ENCODE assay signal across 9 cellular contexts in the genomic region with DNA sequence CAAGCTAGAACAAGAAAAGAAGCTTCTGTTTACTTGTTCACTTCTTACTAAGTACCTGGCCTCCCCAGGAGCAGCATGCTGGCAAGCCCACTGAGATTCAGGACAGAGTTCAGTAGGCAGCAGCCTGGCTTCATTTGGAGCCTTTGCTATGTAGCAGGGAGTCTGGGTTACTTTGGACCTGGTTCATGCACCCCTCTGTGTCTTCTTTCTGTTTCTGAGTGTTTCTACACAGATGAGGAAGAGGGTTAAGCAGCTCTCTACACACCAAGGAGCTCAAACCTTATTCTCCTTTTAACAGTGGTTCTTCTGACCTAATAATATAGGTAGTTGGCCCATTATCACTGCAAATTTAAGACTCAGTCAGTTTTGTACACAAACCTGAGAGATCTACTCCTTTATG.
DNase-seq lines count a peak whose midpoint lies in the region; ATAC-seq and TF ChIP-seq lines count a peak whose summit lies in the region.
"Had no signal": no experiment of that assay in that cellular context is flagged by ENCODE, and none has a peak within 500 bp of the region (broad histone marks: within the 10 kb centered on the region; RNA-seq: fewer than 3 reads in every experiment).

No MANE protein-coding gene starts in this region.

- ATAC-seq in GM18868 (IDR thresholded peaks at IDR 0.05; ENCODE audit: unreplicated experiment) = peak; percentile 40
- peak; percentile 33 for ATAC-seq in HG02763 (IDR thresholded peaks at IDR 0.05; ENCODE audit: unreplicated experiment)
- peak; percentile 33 for ATAC-seq in stimulated activated effector memory CD8-positive, alpha-beta T cell treated with anti-CD3 and anti-CD28 coated beads, Interleukin-12 subunit alpha, Interleukin-12 subunit beta, amount 100 ng/mL, for 72 hours

- peaks cover 60% of the 10 kb centered on the region for H3K36me3 Mint-ChIP-seq in chondrocyte (ENCODE audit: low read depth)
- peaks cover 100% of the 10 kb centered on the region for H3K36me3 Mint-ChIP-seq in stimulated activated effector memory CD8-positive, alpha-beta T cell treated with anti-CD3 and anti-CD28 coated beads, Interleukin-12 subunit alpha, Interleukin-12 subunit beta, amount 100 ng/mL, for 72 hours

- BruUV-seq in PC-9 (replicated peaks; lab: Mats Ljungman, UMichigan) = no TSS peak

- TF ChIP-seq CTCF in chondrocyte (IDR thresholded peaks at IDR 0.05) = no peak
- no peak for TF ChIP-seq CTCF in PC-9 (conservative IDR thresholded peaks at IDR 0.05)

- H3K4me3 ChIP-seq in PC-9 = no peak overlapping the region
- H3K4me3 ChIP-seq: HAP-1 had no signal

- H3F3A ChIP-seq in PC-9 (ENCODE audit: insufficient read depth, low read depth) = peaks cover 13% of the 10 kb centered on the region; the same call in 1 of the 2 replicates

- peaks cover 86% of the 10 kb centered on the region for H3K4me1 Mint-ChIP-seq in chondrocyte (ENCODE audit: low read depth)
- H3K4me1 Mint-ChIP-seq in stimulated activated effector memory CD8-positive, alpha-beta T cell treated with anti-CD3 and anti-CD28 coated beads, Interleukin-12 subunit alpha, Interleukin-12 subunit beta, amount 100 ng/mL, for 72 hours = peaks cover 76% of the 10 kb centered on the region

- DNase-seq in chondrocyte (ENCODE audit: low spot score) (no peak), PC-9 (no peak), glomerular visceral epithelial cell (ENCODE audit: extremely low spot score) (no peak), G401 (ENCODE audit: low spot score) (no peak)
- DNase-seq in stimulated activated effector memory CD8-positive, alpha-beta T cell treated with anti-CD3 and anti-CD28 coated beads, Interleukin-12 subunit alpha, Interleukin-12 subunit beta, amount 100 ng/mL, for 72 hours (ENCODE audit: low spot score in 2 of 2) = no peak
- no peak for DNase-seq in stimulated activated CD4-positive, alpha-beta T cell treated with anti-CD3 and anti-CD28 coated beads, Interleukin-2, amount 100 ng/mL, for 24 hours

- CTCF ChIA-PET in PC-9 (lab: Charles Lee) = no interaction called here

- H3K9me3 Mint-ChIP-seq in chondrocyte (ENCODE audit: low read depth) = peaks cover 3% of the 10 kb centered on the region
- H3K9me3 Mint-ChIP-seq in stimulated activated effector memory CD8-positive, alpha-beta T cell treated with anti-CD3 and anti-CD28 coated beads, Interleukin-12 subunit alpha, Interleukin-12 subunit beta, amount 100 ng/mL, for 72 hours = no peaks in the 10 kb centered on the region

- peaks cover 23% of the 10 kb centered on the region for H3K4me1 ChIP-seq in PC-9 (replicated peaks; ENCODE audit: insufficient read depth)

- H3K9me2 ChIP-seq in PC-9 (ENCODE audit: insufficient read depth) = no peaks in the 10 kb centered on the region

- H3K9me3 ChIP-seq in PC-9 (ENCODE audit: insufficient read depth, low read depth) = no peaks in the 10 kb centered on the region
- H3K9me3 ChIP-seq: HAP-1 had no signal

- H3K4me2 ChIP-seq in PC-9 = no peak overlapping the region

- peaks cover 16% of the 10 kb centered on the region; the same call in 1 of the 2 replicates for H3K36me3 ChIP-seq in PC-9 (ENCODE audit: low read depth)

- intact Hi-C loops in PC-9 (cut with micrococcal nuclease; ENCODE audit: unreplicated experiment) = no loop called here

- no peaks in the 10 kb centered on the region for H3K27me3 Mint-ChIP-seq in chondrocyte (ENCODE audit: low read depth)

- H4K20me1 ChIP-seq in PC-9 (ENCODE audit: insufficient read depth) = no peaks in the 10 kb centered on the region

- H3K27ac Mint-ChIP-seq in chondrocyte (ENCODE audit: unreplicated experiment) = peak overlapping the region; percentile 82
- peak overlapping the region; percentile 91 for H3K27ac Mint-ChIP-seq in stimulated activated effector memory CD8-positive, alpha-beta T cell treated with anti-CD3 and anti-CD28 coated beads, Interleukin-12 subunit alpha, Interleukin-12 subunit beta, amount 100 ng/mL, for 72 hours

- no peak overlapping the region for H2AFZ ChIP-seq in PC-9

- H3K79me2 ChIP-seq in PC-9 (ENCODE audit: low read depth) = no peaks in the 10 kb centered on the region

- POLR2A ChIA-PET in PC-9 (lab: Charles Lee; ENCODE audit: unreplicated experiment) = no interaction called here

- no peaks in the 10 kb centered on the region for H3K27me3 ChIP-seq in PC-9 (ENCODE audit: insufficient read depth, low read depth)

- in situ Hi-C loops in G401 (cut with HindIII; ENCODE audit: low sequenced_read_pairs) = no loop called here

- H3K4me3 Mint-ChIP-seq in chondrocyte (ENCODE audit: unreplicated experiment) = peak overlapping the region; percentile 54
- peak overlapping the region; percentile 97 for H3K4me3 Mint-ChIP-seq in stimulated activated effector memory CD8-positive, alpha-beta T cell treated with anti-CD3 and anti-CD28 coated beads, Interleukin-12 subunit alpha, Interleukin-12 subunit beta, amount 100 ng/mL, for 72 hours

- no peak overlapping the region for H3K27ac ChIP-seq in PC-9
